ENCODE assay signal across 1 cellular context in genomic region chr14:72792051-72792788, GRCh38.
TF ChIP-seq lines count a peak whose summit lies in the region.

No MANE protein-coding gene starts in this region.

TF ChIP-seq in H1, 55 proteins besides CTCF, POLR2A, EP300 and RAD21:
- no peak for TF ChIP-seq CTBP2 (IDR thresholded peaks at IDR 0.05; ENCODE audit: borderline replicate concordance, insufficient read depth, insufficient read length, low read length)
- no peak for TF ChIP-seq RFX5 (IDR thresholded peaks at IDR 0.05; ENCODE audit: borderline replicate concordance, low read depth, low read length)
- no peak for TF ChIP-seq GABPA (IDR thresholded peaks at IDR 0.05; ENCODE audit: borderline replicate concordance, insufficient read depth, low read length)
